In the genomic region with DNA sequence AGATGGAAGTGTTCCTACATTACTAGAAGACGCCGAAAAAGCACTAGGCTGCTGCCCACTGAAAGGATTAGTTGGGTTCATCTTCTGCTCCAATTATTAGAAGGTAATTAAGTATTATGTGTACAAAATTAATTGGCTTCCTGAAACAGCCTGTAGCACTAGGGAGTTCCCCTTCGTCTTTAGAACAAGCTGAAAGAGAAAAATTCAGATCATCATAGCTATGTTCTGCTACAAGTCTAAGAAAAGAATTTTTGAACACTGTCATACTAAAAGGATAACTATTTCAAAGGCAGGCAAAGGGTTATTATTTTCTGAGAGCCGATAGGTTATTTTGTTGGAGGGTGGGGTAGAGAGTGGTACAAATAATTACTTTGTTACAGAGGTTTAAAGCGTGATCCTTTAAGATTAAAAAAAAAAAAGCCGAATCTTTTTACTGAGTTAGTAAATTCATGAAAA, we compare ENCODE assay signal across 8 cellular contexts. TPM values are rescaled to one million over a fixed set of nuclear protein-coding genes. Genes with fewer than 3 reads are reported as not detected.
DNase-seq lines count a peak whose midpoint lies in the region; ATAC-seq, FAIRE-seq and TF ChIP-seq lines count a peak whose summit lies in the region.

MCM3AP (minus strand) TSS at position 406 of the 456 bp plus-strand sequence; CDS start at position 81, 325 bp downstream.

- CTCF ChIA-PET in OCI-LY7 (lab: Charles Lee; ENCODE audit: unreplicated experiment) = no interaction called here
- CTCF ChIA-PET in HEK293T (lab: Yijun Ruan, JAX) = no interaction called here

- DNase-seq in OCI-LY7 (ENCODE audit: low spot score) (no peak), endodermal cell (no peak), naive B cell (no peak), HEK293T (ENCODE audit: extremely low spot score) (no peak), COLO829 (ENCODE audit: low spot score) (no peak), HTR-8/SVneo (ENCODE audit: insufficient read length, low spot score) (no peak), head of caudate nucleus (no peak)

- ATAC-seq in naive B cell (ENCODE audit: low read depth in 2 of 2) = no peak

- peaks cover 34 to 47% (median 44%) of the 10 kb centered on the region in 11 experiments for H3K36me3 ChIP-seq in BLaER1 treated with 17β-estradiol and CSF1 and Interleukin-3, amounts not matched to agents 10 nM and 100 nM
- H3K36me3 ChIP-seq in OCI-LY7 (ENCODE audit: insufficient read depth, low read length) = peaks cover 41% of the 10 kb centered on the region
- H3K36me3 ChIP-seq in endodermal cell (ENCODE audit: control insufficient read depth, insufficient read depth, low read length) = peaks cover 43% of the 10 kb centered on the region

- BruUV-seq in OCI-LY7 (replicated peaks; lab: Mats Ljungman, UMichigan) = TSS peak; percentile 76

- H3K36me3 Mint-ChIP-seq in endodermal cell (ENCODE audit: low read depth) (peaks cover 38% of the 10 kb centered on the region), naive B cell (peaks cover 0 to 9% of the 10 kb centered on the region in 2 donors)

- H3K4me2 ChIP-seq in BLaER1 treated with 17β-estradiol and CSF1 and Interleukin-3, amounts not matched to agents 10 nM and 100 nM = peak within 1 kb of the TSS; percentile 78 to 99 (median 89)
- peak within 1 kb of the TSS; percentile 86 for H3K4me2 ChIP-seq in OCI-LY7 (ENCODE audit: low read length)

- no peak for FAIRE-seq in HTR-8/SVneo (lab: Jason Lieb, UNC)

- H3K79me2 ChIP-seq in OCI-LY7 (ENCODE audit: insufficient read depth, low read depth, low read length) = peaks cover 65% of the 10 kb centered on the region

- intact Hi-C loops in OCI-LY7 (cut with micrococcal nuclease; ENCODE audit: unreplicated experiment) (loop anchor here (5.0 kb wide), 1 partner anchor 58 kb away; the partner anchor contains the start of gene LSS), head of caudate nucleus (cut with DNase I) (loop anchor here (5.0 kb wide), 2 partner anchors 37 to 58 kb away; partner anchors contain the start of genes C21orf58, LSS and PCNT)

- H3K4me1 Mint-ChIP-seq in endodermal cell (peaks cover 26% of the 10 kb centered on the region), naive B cell (peaks cover 37 to 57% (median 49%) of the 10 kb centered on the region in 3 donors)

- H3K27ac Mint-ChIP-seq in endodermal cell = peak within 1 kb of the TSS; percentile 93
- peak within 1 kb of the TSS; percentile 92 to 99 (median 98) for H3K27ac Mint-ChIP-seq in naive B cell

- H3K27ac ChIP-seq in BLaER1 treated with 17β-estradiol and CSF1 and Interleukin-3, amounts not matched to agents 10 nM and 100 nM = peak within 1 kb of the TSS; percentile 86 to 99 (median 97)
- H3K27ac ChIP-seq in OCI-LY7 (ENCODE audit: low read depth, low read length, poor library complexity, severe bottlenecking) (peak within 1 kb of the TSS; percentile 78), endodermal cell (ENCODE audit: low read depth, low read length) (peak within 1 kb of the TSS; percentile 85)

- peaks cover 49 to 63% (median 59%) of the 10 kb centered on the region in 10 experiments for H3K4me1 ChIP-seq in BLaER1 treated with 17β-estradiol and CSF1 and Interleukin-3, amounts not matched to agents 10 nM and 100 nM
- H3K4me1 ChIP-seq in OCI-LY7 (ENCODE audit: insufficient read depth, low read length, poor library complexity, severe bottlenecking) = peaks cover 40% of the 10 kb centered on the region
- no peaks in the 10 kb centered on the region for H3K4me1 ChIP-seq in endodermal cell (ENCODE audit: control insufficient read depth, insufficient read depth, low read length)

- H3K9me3 Mint-ChIP-seq in endodermal cell (no peaks in the 10 kb centered on the region), naive B cell (no peaks in the 10 kb centered on the region)

- H3K27me3 Mint-ChIP-seq in endodermal cell (ENCODE audit: insufficient read depth) = no peaks in the 10 kb centered on the region
- no peaks in the 10 kb centered on the region for H3K27me3 Mint-ChIP-seq in naive B cell

- peak within 1 kb of the TSS; percentile 73 to 99 (median 92) for H3K4me3 ChIP-seq in BLaER1 treated with 17β-estradiol and CSF1 and Interleukin-3, amounts not matched to agents 10 nM and 100 nM
- H3K4me3 ChIP-seq in OCI-LY7 (ENCODE audit: low read depth, low read length, poor library complexity, severe bottlenecking) (peak within 1 kb of the TSS; percentile 78), endodermal cell (ENCODE audit: low read length) (peak within 1 kb of the TSS; percentile 85)

- peak within 1 kb of the TSS; percentile 76 for H3K4me3 Mint-ChIP-seq in endodermal cell
- H3K4me3 Mint-ChIP-seq in naive B cell = peak within 1 kb of the TSS; percentile 88 to 100 (median 98)

- peaks cover 20 to 53% (median 47%) of the 10 kb centered on the region in 11 experiments; a peak in 21 of 22 replicates for H4K20me1 ChIP-seq in BLaER1 treated with 17β-estradiol and CSF1 and Interleukin-3, amounts not matched to agents 10 nM and 100 nM
- peaks cover 25% of the 10 kb centered on the region; the same call in 1 of the 2 replicates for H4K20me1 ChIP-seq in OCI-LY7 (ENCODE audit: insufficient read depth, low read length)

- TF ChIP-seq CTCF in OCI-LY7 (conservative IDR thresholded peaks at IDR 0.05; ENCODE audit: low read length) (no peak), endodermal cell (conservative IDR thresholded peaks at IDR 0.05) (no peak)

- WGBS in endodermal cell (ENCODE audit: insufficient coverage in 1 of 2, insufficient read length in 1 of 2), 2 experiments = 53 to 56% methylated on average over 6 of the region's 6 CpGs

- no peaks in the 10 kb centered on the region for H3K27me3 ChIP-seq in BLaER1 treated with 17β-estradiol and CSF1 and Interleukin-3, amounts not matched to agents 10 nM and 100 nM
- no peaks in the 10 kb centered on the region for H3K27me3 ChIP-seq in endodermal cell (ENCODE audit: control insufficient read depth, insufficient read depth, low read length, poor library complexity, severe bottlenecking)

- peak within 1 kb of the TSS; percentile 67; the same call in 1 of the 2 replicates for H2AFZ ChIP-seq in OCI-LY7 (ENCODE audit: low read length)

- POLR2A ChIA-PET in OCI-LY7 (lab: Charles Lee) (interaction anchor here (1.0 kb wide), 1 partner anchor 51 kb away, joined by 3 read pairs; no protein-coding TSS in a partner anchor), HEK293T (lab: Yijun Ruan, JAX) (interaction anchor here (1.1 to 2.9 kb wide), 5 partner anchors 10 to 142 kb away, joined by 3 to 9 read pairs (median 3); partner anchors contain the start of gene C21orf58)

- no peaks in the 10 kb centered on the region; a peak in 1 of 22 replicates for H3K9me3 ChIP-seq in BLaER1 treated with 17β-estradiol and CSF1 and Interleukin-3, amounts not matched to agents 10 nM and 100 nM (replicated peaks in 1 of 11)
- no peaks in the 10 kb centered on the region for H3K9me3 ChIP-seq in OCI-LY7 (ENCODE audit: low read length)
- H3K9me3 ChIP-seq in endodermal cell (ENCODE audit: control insufficient read depth, low read length) = peaks cover 5% of the 10 kb centered on the region

- H3K9ac ChIP-seq in BLaER1 treated with 17β-estradiol and CSF1 and Interleukin-3, amounts not matched to agents 10 nM and 100 nM = peak within 1 kb of the TSS; percentile 88 to 100 (median 97)
- peak within 1 kb of the TSS; percentile 91 for H3K9ac ChIP-seq in endodermal cell (ENCODE audit: extremely low read depth, low read length, poor library complexity, severe bottlenecking)

- no peaks in the 10 kb centered on the region for H3K9me2 ChIP-seq in OCI-LY7 (ENCODE audit: insufficient read depth, low read length)

TF ChIP-seq in HEK293T, 16 proteins besides CTCF, POLR2A, EP300 and RAD21:
- TF ChIP-seq LEF1 (IDR thresholded peaks at IDR 0.05; ENCODE audit: borderline replicate concordance) (no peak), CTBP1 (IDR thresholded peaks at IDR 0.05; ENCODE audit: borderline replicate concordance) (no peak), ZNF384 (IDR thresholded peaks at IDR 0.05) (no peak), SP1 (IDR thresholded peaks at IDR 0.05) (no peak), FOXA1 (IDR thresholded peaks at IDR 0.05) (no peak), FOXK2 (IDR thresholded peaks at IDR 0.05) (no peak), FOXM1 (IDR thresholded peaks at IDR 0.05; ENCODE audit: borderline replicate concordance) (no peak), PKNOX1 (IDR thresholded peaks at IDR 0.05) (no peak), HDGF (IDR thresholded peaks at IDR 0.05; ENCODE audit: borderline replicate concordance) (no peak), TARDBP (IDR thresholded peaks at IDR 0.05) (no peak), ELF4 (IDR thresholded peaks at IDR 0.05) (no peak), SUZ12 (IDR thresholded peaks at IDR 0.05) (no peak), BHLHE40 (IDR thresholded peaks at IDR 0.05; ENCODE audit: borderline replicate concordance) (no peak)

RNA-seq across cellular contexts. Expression of gene MCM3AP, which starts in this region (rescaled TPM):
- total RNA-seq in OCI-LY7 (2014; rRNA removed; shearing (Covaris generic)) = 90.1 and 109 TPM in 2 replicates
- total RNA-seq in OCI-LY7 (2022) (146 and 166 TPM in 2 replicates), endodermal cell (100 to 1,000 TPM; 120 to 161 TPM)
- polyA plus RNA-seq in endodermal cell (2013, experiment 1 of 2) = 84.8 TPM
- 76.7 TPM for polyA plus RNA-seq in endodermal cell (2013, experiment 2 of 2)
- polyA plus RNA-seq in naive B cell (ENCODE audit: low read depth in 6 of 6) = 10 to 100 TPM; 16.3 to 57.9 (median 38.9) TPM
